In genomic region chr6:144156991-144157390, GRCh38 we compare ENCODE assay signal across 18 cellular contexts. TPM values are rescaled to one million over a fixed set of nuclear protein-coding genes. Genes with fewer than 3 reads are reported as not detected.
DNase-seq lines count a peak whose midpoint lies in the region; ATAC-seq and TF ChIP-seq lines count a peak whose summit lies in the region.
"Had no signal": no experiment of that assay in that cellular context is flagged by ENCODE, and none has a peak within 500 bp of the region (broad histone marks: within the 10 kb centered on the region; RNA-seq: fewer than 3 reads in every experiment).

No MANE protein-coding gene starts in this region.

- H3K27me3 Mint-ChIP-seq in central memory CD8-positive, alpha-beta T cell = no peaks in the 10 kb centered on the region
- no peaks in the 10 kb centered on the region for H3K27me3 Mint-ChIP-seq in memory B cell
- peaks cover 30% of the 10 kb centered on the region for H3K27me3 Mint-ChIP-seq in progenitor cell of endocrine pancreas
- H3K27me3 Mint-ChIP-seq: T-cell had no signal

- no peak for TF ChIP-seq CTCF in heart right ventricle (IDR thresholded peaks at IDR 0.05)
- TF ChIP-seq CTCF in progenitor cell of endocrine pancreas (IDR thresholded peaks at IDR 0.05; ENCODE audit: unreplicated experiment) = no peak

- 73 to 74% methylated on average over 3 of the region's 3 CpGs for WGBS in heart right ventricle, 2 donors

- ATAC-seq in heart right ventricle (peak in 4 of 8 donors; percentile 33 to 53 (median 44)), left cardiac atrium (no peak), memory B cell (ENCODE audit: low read depth) (no peak), HG03135 (IDR thresholded peaks at IDR 0.05; ENCODE audit: unreplicated experiment) (no peak)
- no peak for ATAC-seq in central memory CD8-positive, alpha-beta T cell (replicated peaks; ENCODE audit: extremely low read depth, poor library complexity, severe bottlenecking)
- ATAC-seq: activated T-cell treated with anti-CD3 and anti-CD28 coated beads, Interleukin-2, amount 50 U/mL, for 4 hours; T-cell had no signal

- no peaks in the 10 kb centered on the region for H3K9me3 ChIP-seq in heart right ventricle
- H3K9me3 ChIP-seq: esophagus muscularis mucosa had no signal

- DNase-seq in heart right ventricle (no peak), left cardiac atrium (no peak), memory B cell (ENCODE audit: low spot score in 2 of 2) (no peak), DMS 273 (lab: John Stamatoyannopoulos, UW; ENCODE audit: unreplicated experiment) (no peak), progenitor cell of endocrine pancreas (ENCODE audit: low spot score, unreplicated experiment) (no peak), NK-92 (lab: John Stamatoyannopoulos, UW; ENCODE audit: unreplicated experiment) (no peak)
- no peak for DNase-seq in central memory CD8-positive, alpha-beta T cell (ENCODE audit: low spot score in 2 of 2)
- DNase-seq: activated CD4-positive, alpha-beta T cell treated with anti-CD3 and anti-CD28 coated beads for 48 hours; activated T-cell treated with anti-CD3 and anti-CD28 coated beads, Interleukin-2, amount 50 U/mL, for 4 hours; GOT3; NCI-H1092; NCI-H2107; nucleus accumbens; stimulated activated CD4-positive, alpha-beta T cell treated with anti-CD3 and anti-CD28 coated beads, Interleukin-4, amount 100 ng/mL, for 24 hours; T-cell had no signal

- H3K36me3 Mint-ChIP-seq in central memory CD8-positive, alpha-beta T cell (ENCODE audit: insufficient read depth) = peaks cover 13% of the 10 kb centered on the region
- no peaks in the 10 kb centered on the region for H3K36me3 Mint-ChIP-seq in memory B cell
- H3K36me3 Mint-ChIP-seq in progenitor cell of endocrine pancreas (ENCODE audit: insufficient read depth) = no peaks in the 10 kb centered on the region
- H3K36me3 Mint-ChIP-seq: type B pancreatic cell had no signal

- H3K4me3 Mint-ChIP-seq in central memory CD8-positive, alpha-beta T cell = no peak overlapping the region
- no peak overlapping the region for H3K4me3 Mint-ChIP-seq in memory B cell
- no peak overlapping the region for H3K4me3 Mint-ChIP-seq in progenitor cell of endocrine pancreas (ENCODE audit: low read depth)
- H3K4me3 Mint-ChIP-seq: activated T-cell treated with anti-CD3 and anti-CD28 coated beads, Interleukin-2, amount 50 U/mL, for 4 hours; T-cell; type B pancreatic cell had no signal

- peak overlapping the region; percentile 89 for H3K27ac Mint-ChIP-seq in central memory CD8-positive, alpha-beta T cell (ENCODE audit: low read depth)
- H3K27ac Mint-ChIP-seq in memory B cell = peak overlapping the region; percentile 40
- no peak overlapping the region for H3K27ac Mint-ChIP-seq in progenitor cell of endocrine pancreas
- H3K27ac Mint-ChIP-seq: type B pancreatic cell had no signal

- intact Hi-C loops in heart right ventricle (cut with DNase I) (loop anchor here in 1 of 10 donors (10.0 kb wide), 1 partner anchor 58 kb away; no protein-coding TSS in a partner anchor), left cardiac atrium (cut with DNase I) (loop anchor here in 1 of 2 donors (10.0 kb wide), 1 partner anchor 128 kb away; the partner anchor contains the start of gene UTRN)

- peaks cover 8 to 97% (median 41%) of the 10 kb centered on the region in 9 donors for H3K4me1 ChIP-seq in heart right ventricle

- H3K4me1 Mint-ChIP-seq in central memory CD8-positive, alpha-beta T cell = peaks cover 64% of the 10 kb centered on the region
- H3K4me1 Mint-ChIP-seq in memory B cell (peaks cover 13% of the 10 kb centered on the region), progenitor cell of endocrine pancreas (ENCODE audit: low read depth) (peaks cover 6% of the 10 kb centered on the region)

- peak overlapping the region in 7 of 10 donors; percentile 34 to 76 (median 50) for H3K27ac ChIP-seq in heart right ventricle
- H3K27ac ChIP-seq: esophagus muscularis mucosa had no signal

- H3K27me3 ChIP-seq in heart right ventricle = no peaks in the 10 kb centered on the region

- no peak overlapping the region for H3K4me3 ChIP-seq in heart right ventricle
- H3K4me3 ChIP-seq: esophagus muscularis mucosa had no signal

- H3K36me3 ChIP-seq in heart right ventricle = no peaks in the 10 kb centered on the region
- H3K36me3 ChIP-seq: esophagus muscularis mucosa had no signal

- no peaks in the 10 kb centered on the region for H3K9me3 Mint-ChIP-seq in central memory CD8-positive, alpha-beta T cell
- H3K9me3 Mint-ChIP-seq in memory B cell (no peaks in the 10 kb centered on the region), progenitor cell of endocrine pancreas (ENCODE audit: low read depth) (no peaks in the 10 kb centered on the region)
- H3K9me3 Mint-ChIP-seq: activated T-cell treated with anti-CD3 and anti-CD28 coated beads, Interleukin-2, amount 50 U/mL, for 4 hours; T-cell; type B pancreatic cell had no signal

RNA-seq across cellular contexts. Expression of gene STX11, which starts 6.7 kb away (rescaled TPM):
- total RNA-seq in heart right ventricle (10 to 100 TPM in 2 of 10 donors, 1 to 10 TPM in 8; 6.9 to 15.9 (median 8.9) TPM), left cardiac atrium (10 to 100 TPM; 11.3 to 11.4 TPM), progenitor cell of endocrine pancreas (not detected in 2 replicates)
- polyA plus RNA-seq in heart right ventricle = 1 to 10 TPM; 4.8 to 9.0 TPM
